26 cellular contexts compared by ENCODE assay signal in the genomic region with DNA sequence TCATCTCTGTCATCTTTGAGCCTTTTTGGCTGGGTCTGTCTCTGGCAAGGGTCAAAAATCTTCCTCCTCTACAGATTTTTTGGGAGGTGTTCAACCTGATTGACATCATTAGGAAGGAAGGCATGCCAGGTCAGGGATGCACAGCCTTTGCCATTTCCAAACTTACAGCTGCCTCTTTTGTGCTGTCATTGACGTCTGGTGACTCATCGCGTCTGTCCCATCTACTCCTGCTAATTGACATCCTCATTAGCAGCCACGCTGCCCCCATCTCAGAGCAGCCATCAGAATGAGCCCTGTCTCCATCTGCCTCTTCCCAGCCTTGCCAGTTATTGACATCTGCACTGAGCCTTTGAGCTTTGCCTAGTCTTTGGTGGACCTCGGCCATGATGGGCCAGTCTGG. TPM values are rescaled to one million over a fixed set of nuclear protein-coding genes. Genes with fewer than 3 reads are reported as not detected.
DNase-seq lines count a peak whose midpoint lies in the region; ATAC-seq and TF ChIP-seq lines count a peak whose summit lies in the region.
"Had no signal": no experiment of that assay in that cellular context is flagged by ENCODE, and none has a peak within 500 bp of the region (broad histone marks: within the 10 kb centered on the region; RNA-seq: fewer than 3 reads in every experiment).

No MANE protein-coding gene starts in this region.

- H3K4me1 ChIP-seq in esophagus muscularis mucosa (peaks cover 0 to 20% (median 9%) of the 10 kb centered on the region in 4 donors), PC-3 (ENCODE audit: insufficient read depth, low read length) (no peaks in the 10 kb centered on the region), mucosa of descending colon (ENCODE audit: low read depth) (no peaks in the 10 kb centered on the region)
- H3K4me1 ChIP-seq: ascending aorta, HAP-1 had no signal

- no peak overlapping the region for H3K9ac ChIP-seq in PC-3 (ENCODE audit: low read length)

- CTCF ChIA-PET in PC-3 (lab: Charles Lee): no interaction called here

- DNase-seq in NCI-H82 (lab: John Stamatoyannopoulos, UW) (peak; percentile 83), NCI-H82 treated with DMSO at 0.1 percent for 48 hours (lab: John Stamatoyannopoulos, UW; ENCODE audit: unreplicated experiment) (no peak), NCI-H446 (lab: John Stamatoyannopoulos, UW) (peak; percentile 89 to 98), esophagus muscularis mucosa (ENCODE audit: extremely low spot score) (no peak), retina (peak; percentile 74), PC-3 (no peak), mucosa of descending colon (no peak)
- DNase-seq: activated B cell treated with CpG ODN at 0.5 μM for 24 hours; activated CD4-positive, alpha-beta T cell treated with anti-CD3 and anti-CD28 coated beads, Interleukin-2, amount 50 U/mL, for 4 hours; activated CD8-positive, alpha-beta memory T cell treated with anti-CD3 and anti-CD28 coated beads, Interleukin-2, amount 50 U/mL, for 48 hours; central memory CD4-positive, alpha-beta T cell; DMS79 treated with DMSO at 0.1 percent for 48 hours; heart right ventricle; left cardiac atrium; naive thymus-derived CD4-positive, alpha-beta T cell; NCI-H1105 treated with DMSO at 0.1 percent for 48 hours; NCI-H774; occipital lobe; OCI-M1; small intestine; T1000 had no signal

- H3F3A ChIP-seq in PC-3 (ENCODE audit: low read length, unreplicated experiment): no peaks in the 10 kb centered on the region

- no peaks in the 10 kb centered on the region for H3K79me2 ChIP-seq in PC-3 (ENCODE audit: low read length)

- BruUV-seq in PC-3 (replicated peaks; lab: Mats Ljungman, UMichigan): no TSS peak

- ATAC-seq in PC-3: no peak
- no peak for ATAC-seq in mucosa of descending colon
- ATAC-seq in HG02571 (IDR thresholded peaks at IDR 0.05; ENCODE audit: unreplicated experiment): no peak
- ATAC-seq: GM12878; naive thymus-derived CD4-positive, alpha-beta T cell had no signal

- POLR2A ChIA-PET in PC-3 (lab: Charles Lee; ENCODE audit: unreplicated experiment): no interaction called here

- 92% methylated on average over 5 of the region's 5 CpGs for WGBS in esophagus muscularis mucosa

- no peak overlapping the region for H3K4me3 ChIP-seq in esophagus muscularis mucosa
- H3K4me3 ChIP-seq in PC-3 (ENCODE audit: low read length): no peak overlapping the region
- no peak overlapping the region for H3K4me3 ChIP-seq in mucosa of descending colon
- H3K4me3 ChIP-seq: ascending aorta, GM12878, HAP-1, heart right ventricle had no signal

- no peaks in the 10 kb centered on the region for H3K9me2 ChIP-seq in PC-3 (replicated peaks; ENCODE audit: low read length)

- H3K36me3 ChIP-seq in esophagus muscularis mucosa: peaks cover 0 to 81% (median 59%) of the 10 kb centered on the region in 4 donors
- H3K36me3 ChIP-seq in PC-3 (ENCODE audit: low read depth, low read length): peaks cover 36% of the 10 kb centered on the region
- no peaks in the 10 kb centered on the region for H3K36me3 ChIP-seq in mucosa of descending colon (ENCODE audit: low read depth)

- no peak for TF ChIP-seq EP300 in esophagus muscularis mucosa (IDR thresholded peaks at IDR 0.05)

- TF ChIP-seq POLR2A in esophagus muscularis mucosa (IDR thresholded peaks at IDR 0.05; ENCODE audit: low read depth): no peak

- no peaks in the 10 kb centered on the region for H3K9me3 ChIP-seq in esophagus muscularis mucosa
- H3K9me3 ChIP-seq in PC-3 (ENCODE audit: low read length): no peaks in the 10 kb centered on the region
- no peaks in the 10 kb centered on the region for H3K9me3 ChIP-seq in mucosa of descending colon
- H3K9me3 ChIP-seq: ascending aorta, HAP-1, heart right ventricle had no signal

- no peak overlapping the region for H3K4me2 ChIP-seq in PC-3 (ENCODE audit: low read length)

- peak overlapping the region; percentile 13 to 37 (median 25) for H3K27ac ChIP-seq in esophagus muscularis mucosa (replicated peaks in 1 of 4)
- H3K27ac ChIP-seq in PC-3 (ENCODE audit: low read length): no peak overlapping the region
- H3K27ac ChIP-seq: 22Rv1, ascending aorta had no signal

- TF ChIP-seq CTCF in esophagus muscularis mucosa (IDR thresholded peaks at IDR 0.05) (no peak), PC-3 (conservative IDR thresholded peaks at IDR 0.05; ENCODE audit: low read depth, low read length) (no peak), mucosa of descending colon (IDR thresholded peaks at IDR 0.05) (no peak)

- no peaks in the 10 kb centered on the region for H4K20me1 ChIP-seq in PC-3 (ENCODE audit: low read length)

- H2AFZ ChIP-seq in PC-3 (ENCODE audit: low read length): no peak overlapping the region

- intact Hi-C loops in esophagus muscularis mucosa (cut with DNase I): no loop called here
- intact Hi-C loops in PC-3 (cut with micrococcal nuclease): no loop called here
- intact Hi-C loops in mucosa of descending colon (cut with DNase I, micrococcal nuclease): no loop called here

- H3K27me3 ChIP-seq in esophagus muscularis mucosa (no peaks in the 10 kb centered on the region), PC-3 (ENCODE audit: low read length) (no peaks in the 10 kb centered on the region)
- H3K27me3 ChIP-seq: ascending aorta, heart right ventricle had no signal

RNA-seq across cellular contexts. Expression of gene PDIA5, which starts 53.0 kb away (rescaled TPM):
- total RNA-seq in esophagus muscularis mucosa (10 to 100 TPM; 12.5 to 16.4 (median 15.1) TPM), PC-3 (2014; rRNA removed) (24.6 and 29.7 TPM in 2 replicates), mucosa of descending colon (10 to 100 TPM; 21.5 to 49.1 (median 22.0) TPM)

Comparison
In these comparisons a context has a peak if more than half of its experiments do, and no peak if none do; other contexts are left out.
1. DNase-seq: peak in NCI-H82 (single experiment), NCI-H446 (2 of 2) and retina (single experiment); none in NCI-H82 treated with DMSO at 0.1 percent for 48 hours (single experiment), esophagus muscularis mucosa (single experiment), PC-3 (single experiment) and mucosa of descending colon (0 of 3).